ENCODE assay signal across 18 cellular contexts in the genomic region with DNA sequence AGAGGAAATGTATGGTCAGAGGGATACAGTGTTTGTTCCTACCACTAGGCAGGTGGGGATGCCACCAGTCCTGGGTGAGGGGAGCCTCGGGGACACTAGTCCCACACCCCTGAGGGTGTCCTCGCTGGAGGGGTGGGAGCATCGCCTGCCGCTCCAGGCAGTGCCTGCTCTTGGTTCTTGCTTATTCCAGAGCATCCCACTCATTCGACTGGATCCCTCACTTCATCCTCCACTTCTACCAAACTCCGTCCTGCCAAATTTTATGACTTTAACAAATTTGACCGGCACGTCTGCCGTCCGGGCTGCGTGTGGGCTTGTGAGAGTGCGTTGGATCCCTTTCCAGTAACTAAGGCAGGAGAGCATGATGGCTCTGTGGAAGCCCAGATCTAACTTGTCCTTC. TPM values are rescaled to one million over a fixed set of nuclear protein-coding genes. Genes with fewer than 3 reads are reported as not detected.
DNase-seq lines count a peak whose midpoint lies in the region; ATAC-seq and TF ChIP-seq lines count a peak whose summit lies in the region.
"Had no signal": no experiment of that assay in that cellular context is flagged by ENCODE, and none has a peak within 500 bp of the region (broad histone marks: within the 10 kb centered on the region; RNA-seq: fewer than 3 reads in every experiment).

No MANE protein-coding gene starts in this region.

- ATAC-seq in psoas muscle = peak; percentile 14 to 36 (median 16)
- no peak for ATAC-seq in upper lobe of right lung
- ATAC-seq in HG03571 (IDR thresholded peaks at IDR 0.05; ENCODE audit: unreplicated experiment) = no peak
- ATAC-seq: effector memory CD8-positive, alpha-beta T cell; Panc1; stimulated activated naive CD8-positive, alpha-beta T cell treated with anti-CD3 and anti-CD28 coated beads, Interleukin-15, amount 100 ng/mL, for 72 hours had no signal

- H3K4me3 ChIP-seq in psoas muscle (peak overlapping the region; percentile 47), upper lobe of right lung (no peak overlapping the region)
- H3K4me3 ChIP-seq: BLaER1 had no signal

- peaks cover 96% of the 10 kb centered on the region for H3K4me1 ChIP-seq in psoas muscle
- peaks cover 44% of the 10 kb centered on the region for H3K4me1 ChIP-seq in upper lobe of right lung

- no peaks in the 10 kb centered on the region for H3K27me3 ChIP-seq in layer of hippocampus (ENCODE audit: control insufficient read depth, insufficient read depth, low read length)
- H3K27me3 ChIP-seq in psoas muscle (ENCODE audit: insufficient read depth in 3 of 3, low read length in 2 of 3) = no peaks in the 10 kb centered on the region
- no peaks in the 10 kb centered on the region for H3K27me3 ChIP-seq in upper lobe of right lung
- H3K27me3 ChIP-seq: BLaER1 had no signal

- intact Hi-C loops in psoas muscle (cut with DNase I) (loop anchor here in 1 of 2 donors (5.0 kb wide), 1 partner anchor 35 kb away; a partner anchor contains a TSS), upper lobe of right lung (cut with DNase I) (no loop called here)

- TF ChIP-seq CTCF in psoas muscle (IDR thresholded peaks at IDR 0.05) (no peak), upper lobe of right lung (IDR thresholded peaks at IDR 0.05) (no peak)

- H3K27ac ChIP-seq in layer of hippocampus (ENCODE audit: low read depth, low read length) (peak overlapping the region; percentile 48), psoas muscle (peak overlapping the region; percentile 92), upper lobe of right lung (peak overlapping the region; percentile 24)
- H3K27ac ChIP-seq: 22Rv1, BLaER1 had no signal

- H3K36me3 ChIP-seq in psoas muscle (ENCODE audit: insufficient read depth in 1 of 2, low read depth in 1 of 2) (no peaks in the 10 kb centered on the region), upper lobe of right lung (no peaks in the 10 kb centered on the region)
- H3K36me3 ChIP-seq: BLaER1, WERI-Rb-1 had no signal

- WGBS in psoas muscle, 3 donors = 13 to 22% (median 16%) methylated on average over 12 of the region's 12 CpGs

- no peaks in the 10 kb centered on the region for H3K9me3 ChIP-seq in psoas muscle
- no peaks in the 10 kb centered on the region for H3K9me3 ChIP-seq in upper lobe of right lung
- H3K9me3 ChIP-seq: BLaER1 had no signal

- peak; percentile 53 for DNase-seq in activated effector memory CD4-positive, alpha-beta T cell treated with anti-CD3 and anti-CD28 coated beads, Interleukin-2, amount 50 U/mL, for 16 hours
- DNase-seq in activated effector memory CD4-positive, alpha-beta T cell treated with Interleukin-2 at 50 U/mL for 16 hours = no peak
- DNase-seq in psoas muscle (peak in 1 of 2 donors; percentile 42), upper lobe of right lung (peak; percentile 21), retina (no peak)
- DNase-seq in activated CD4-positive, CD25-positive, alpha-beta regulatory T cell (lab: John Stamatoyannopoulos, UW) = no peak
- DNase-seq: activated naive CD4-positive, alpha-beta T cell treated with Interleukin-2 at 50 U/mL for 16 hours; DMS 273 treated with DMSO at 0.1 percent for 48 hours; effector memory CD8-positive, alpha-beta T cell; mammary epithelial cell; NCI-H82; stimulated activated naive CD8-positive, alpha-beta T cell treated with anti-CD3 and anti-CD28 coated beads, Interleukin-15, amount 100 ng/mL, for 72 hours; WERI-Rb-1 had no signal

RNA-seq across cellular contexts. Expression of a gene that starts 34.8 kb away (rescaled TPM):
- 10 to 100 TPM; 53.7 to 85.6 (median 63.2) TPM for total RNA-seq in psoas muscle
- 10 to 100 TPM; 32.8 to 64.9 (median 47.5) TPM for polyA plus RNA-seq in psoas muscle
- 194 TPM for total RNA-seq in upper lobe of right lung

Comparison
In these comparisons a context has a peak if more than half of its experiments do, and no peak if none do; other contexts are left out.
1. DNase-seq: peak in activated effector memory CD4-positive, alpha-beta T cell treated with anti-CD3 and anti-CD28 coated beads, Interleukin-2, amount 50 U/mL, for 16 hours (single experiment) and upper lobe of right lung (single experiment); none in activated effector memory CD4-positive, alpha-beta T cell treated with Interleukin-2 at 50 U/mL for 16 hours (single experiment), activated CD4-positive, CD25-positive, alpha-beta regulatory T cell (0 of 4) and retina (single experiment).
2. H3K27ac ChIP-seq: peak in every context shown above with its lines; median percentile 92 in psoas muscle; 48 in layer of hippocampus; 24 in upper lobe of right lung.
3. ATAC-seq: peak in psoas muscle (4 of 4); none in upper lobe of right lung (single experiment) and HG03571 (single experiment).